In genomic region chr2:26503238-26503880, GRCh38 we compare ENCODE assay signal across 8 cellular contexts. TPM values are rescaled to one million over a fixed set of nuclear protein-coding genes. Genes with fewer than 3 reads are reported as not detected.
DNase-seq lines count a peak whose midpoint lies in the region; ATAC-seq lines count a peak whose summit lies in the region.

No MANE protein-coding gene starts in this region.

- peak; percentile 74 for ATAC-seq in HG03103 (IDR thresholded peaks at IDR 0.05; ENCODE audit: low read depth, unreplicated experiment)

- intact Hi-C loops in activated CD4-positive, alpha-beta memory T cell treated with anti-CD3 and anti-CD28 coated beads for 36 hours (cut with micrococcal nuclease) = loop anchor here (1.0 to 5.0 kb wide), 2 partner anchors 74 to 244 kb away; no protein-coding TSS in a partner anchor

- no peak overlapping the region for H3K27ac Mint-ChIP-seq in activated CD4-positive, alpha-beta memory T cell treated with anti-CD3 and anti-CD28 coated beads for 36 hours

- no peaks in the 10 kb centered on the region for H3K36me3 Mint-ChIP-seq in activated CD4-positive, alpha-beta memory T cell treated with anti-CD3 and anti-CD28 coated beads for 36 hours

- peaks cover 5% of the 10 kb centered on the region for H3K4me1 Mint-ChIP-seq in activated CD4-positive, alpha-beta memory T cell treated with anti-CD3 and anti-CD28 coated beads for 36 hours (ENCODE audit: low read depth)

- DNase-seq in DMS79 treated with DMSO at 0.1 percent for 48 hours (lab: John Stamatoyannopoulos, UW) = peak; percentile 71
- DNase-seq in NCI-H526 treated with DMSO at 0.1 percent for 48 hours (lab: John Stamatoyannopoulos, UW) = peak; percentile 86
- peak; percentile 91 for DNase-seq in activated CD4-positive, alpha-beta memory T cell treated with anti-CD3 and anti-CD28 coated beads for 36 hours
- peak; percentile 75 for DNase-seq in effector CD8-positive, alpha-beta T cell (lab: John Stamatoyannopoulos, UW)
- DNase-seq in lung microvascular endothelial cell (ENCODE audit: low read depth in 2 of 2) = peak; percentile 40 to 68
- DNase-seq in stimulated activated CD4-positive, alpha-beta T cell treated with anti-CD3 and anti-CD28 coated beads, TNF-alpha, amount 100 ng/mL, for 4 hours (ENCODE audit: low read depth in 3 of 3) = peak; percentile 59 to 81 (median 68)
- no peak for DNase-seq in mesenteric fat pad (ENCODE audit: low spot score)

- POLR2A ChIA-PET in activated CD4-positive, alpha-beta memory T cell treated with anti-CD3 and anti-CD28 coated beads for 36 hours (lab: Charles Lee) = interaction anchor here (0.7 kb wide), 1 partner anchor 17 kb away, joined by 3 read pairs; no protein-coding TSS in a partner anchor

- CTCF ChIA-PET in activated CD4-positive, alpha-beta memory T cell treated with anti-CD3 and anti-CD28 coated beads for 36 hours (lab: Charles Lee) = interaction anchor here (0.6 to 4.6 kb wide), 18 partner anchors 9 to 482 kb away, joined by 3 to 37 read pairs (median 3); partner anchors contain the start of gene OTOF

- no peaks in the 10 kb centered on the region for H3K9me3 Mint-ChIP-seq in activated CD4-positive, alpha-beta memory T cell treated with anti-CD3 and anti-CD28 coated beads for 36 hours

- peaks cover 3% of the 10 kb centered on the region for H3K27me3 Mint-ChIP-seq in activated CD4-positive, alpha-beta memory T cell treated with anti-CD3 and anti-CD28 coated beads for 36 hours

- peak overlapping the region; percentile 60 for H3K4me3 Mint-ChIP-seq in activated CD4-positive, alpha-beta memory T cell treated with anti-CD3 and anti-CD28 coated beads for 36 hours

RNA-seq across cellular contexts. Expression of gene OTOF, which starts 25.4 kb away (rescaled TPM):
- 1 to 10 TPM; 1.6 to 1.9 TPM for total RNA-seq in activated CD4-positive, alpha-beta memory T cell treated with anti-CD3 and anti-CD28 coated beads for 36 hours
- 8.1 and 11.3 TPM in 2 replicates for total RNA-seq in lung microvascular endothelial cell
- 0.26 TPM for total RNA-seq in mesenteric fat pad
